Comparison of ENCODE assay signal across 17 cellular contexts in genomic region chr1:9306006-9306405, GRCh38.
"Had no signal": no experiment of that assay in that cellular context is flagged by ENCODE, and none has a peak within 500 bp of the region (broad histone marks: within the 10 kb centered on the region; RNA-seq: fewer than 3 reads in every experiment).

No MANE protein-coding gene starts in this region.

- DNase-seq: activated CD4-positive, alpha-beta T cell treated with anti-CD3 and anti-CD28 coated beads, Interleukin-2, amount 50 U/mL, for 1 hour; activated CD4-positive, CD25-positive, alpha-beta regulatory T cell treated with anti-CD3 and anti-CD28 coated beads, Interleukin-2, amount 50 U/mL, for 72 hours; activated CD8-positive, alpha-beta T cell treated with anti-CD3 and anti-CD28 coated beads, Interleukin-2, amount 10 ng/mL, durations not matched to agents 7 days and 5 days; activated naive CD8-positive, alpha-beta T cell treated with anti-CD3 and anti-CD28 coated beads for 36 hours; cortex of kidney; heart right ventricle; midbrain; natural killer cell; stimulated activated CD4-positive, alpha-beta T cell treated with anti-CD3 and anti-CD28 coated beads, Interleukin-4, amount 100 ng/mL, for 24 hours; stimulated activated naive CD8-positive, alpha-beta T cell treated with anti-CD3 and anti-CD28 coated beads, Interleukin-15, Interleukin-2, amounts not matched to agents 100 U/mL and 50 U/mL, for 24 hours; thyroid gland had no signal

- H3K27ac Mint-ChIP-seq: activated CD8-positive, alpha-beta T cell treated with anti-CD3 and anti-CD28 coated beads, Interleukin-2, amount 10 ng/mL, durations not matched to agents 7 days and 5 days; activated naive CD8-positive, alpha-beta T cell treated with anti-CD3 and anti-CD28 coated beads for 36 hours; natural killer cell had no signal

- FAIRE-seq: keratinocyte had no signal

- H3K27me3 Mint-ChIP-seq: activated naive CD8-positive, alpha-beta T cell treated with anti-CD3 and anti-CD28 coated beads for 36 hours had no signal

- H3K4me1 Mint-ChIP-seq: activated naive CD8-positive, alpha-beta T cell treated with anti-CD3 and anti-CD28 coated beads for 36 hours had no signal

- H3K79me2 ChIP-seq: parathyroid adenoma had no signal

- H3K27ac ChIP-seq: epithelial cell of prostate, heart right ventricle, neutrophil, parathyroid adenoma had no signal

- ATAC-seq: activated CD8-positive, alpha-beta T cell treated with anti-CD3 and anti-CD28 coated beads, Interleukin-2, amount 10 ng/mL, durations not matched to agents 7 days and 5 days; heart right ventricle; natural killer cell; right cardiac atrium; stimulated activated naive CD8-positive, alpha-beta T cell treated with anti-CD3 and anti-CD28 coated beads, Interleukin-15, Interleukin-2, amounts not matched to agents 100 U/mL and 50 U/mL, for 24 hours had no signal

- H3K36me3 Mint-ChIP-seq: activated naive CD8-positive, alpha-beta T cell treated with anti-CD3 and anti-CD28 coated beads for 36 hours; natural killer cell had no signal

- H3K9me3 ChIP-seq: breast epithelium, heart right ventricle, neutrophil, thyroid gland had no signal

- H2AFZ ChIP-seq: parathyroid adenoma had no signal

- H3K9ac ChIP-seq: parathyroid adenoma had no signal

- H3K4me3 Mint-ChIP-seq: activated CD8-positive, alpha-beta T cell treated with anti-CD3 and anti-CD28 coated beads, Interleukin-2, amount 10 ng/mL, durations not matched to agents 7 days and 5 days; activated naive CD8-positive, alpha-beta T cell treated with anti-CD3 and anti-CD28 coated beads for 36 hours; natural killer cell had no signal

- H3K4me3 ChIP-seq: breast epithelium, heart right ventricle, thyroid gland had no signal

- H3K27me3 ChIP-seq: breast epithelium, heart right ventricle, thyroid gland had no signal

- H3K9me3 Mint-ChIP-seq: activated naive CD8-positive, alpha-beta T cell treated with anti-CD3 and anti-CD28 coated beads for 36 hours; natural killer cell had no signal

- H3K36me3 ChIP-seq: breast epithelium, heart right ventricle, neutrophil, thyroid gland had no signal
